Comparison of ENCODE assay signal across 15 cellular contexts in genomic region chr9:137721479-137721878, GRCh38.
DNase-seq lines count a peak whose midpoint lies in the region; ATAC-seq, FAIRE-seq and TF ChIP-seq lines count a peak whose summit lies in the region.
"Had no signal": no experiment of that assay in that cellular context is flagged by ENCODE, and none has a peak within 500 bp of the region (broad histone marks: within the 10 kb centered on the region; RNA-seq: fewer than 3 reads in every experiment).

No MANE protein-coding gene starts in this region.

- no peaks in the 10 kb centered on the region for H3K27me3 Mint-ChIP-seq in activated T-helper 2 cell treated with anti-CD3 and anti-CD28 coated beads, Interferon-gamma antibody, Interleukin-2, Interleukin-4, amounts not matched to agents 10 μg/mL and 5 μg/mL and 100 μg/mL, durations not matched to agents 14 hours and 24 hours and 36 hours (ENCODE audit: low read depth)
- H3K27me3 Mint-ChIP-seq in memory B cell, result no peaks in the 10 kb centered on the region

- peak overlapping the region; percentile 86 for H3K27ac Mint-ChIP-seq in activated T-helper 2 cell treated with anti-CD3 and anti-CD28 coated beads, Interferon-gamma antibody, Interleukin-2, Interleukin-4, amounts not matched to agents 10 μg/mL and 5 μg/mL and 100 μg/mL, durations not matched to agents 14 hours and 24 hours and 36 hours
- H3K27ac Mint-ChIP-seq in memory B cell, result peak overlapping the region; percentile 94
- peak overlapping the region; percentile 92 for H3K27ac Mint-ChIP-seq in stimulated activated effector memory CD8-positive, alpha-beta T cell treated with anti-CD3 and anti-CD28 coated beads, Interleukin-12 subunit alpha, Interleukin-12 subunit beta, amount 100 ng/mL, for 72 hours

- 98% methylated on average over 12 of the region's 12 CpGs for WGBS in HepG2 (ENCODE audit: low lambda C conversion rate)

- H3K36me3 Mint-ChIP-seq in activated T-helper 2 cell treated with anti-CD3 and anti-CD28 coated beads, Interferon-gamma antibody, Interleukin-2, Interleukin-4, amounts not matched to agents 10 μg/mL and 5 μg/mL and 100 μg/mL, durations not matched to agents 14 hours and 24 hours and 36 hours (ENCODE audit: low read depth), result peaks cover 89% of the 10 kb centered on the region
- H3K36me3 Mint-ChIP-seq in memory B cell, result peaks cover 44% of the 10 kb centered on the region
- peaks cover 66% of the 10 kb centered on the region for H3K36me3 Mint-ChIP-seq in stimulated activated effector memory CD8-positive, alpha-beta T cell treated with anti-CD3 and anti-CD28 coated beads, Interleukin-12 subunit alpha, Interleukin-12 subunit beta, amount 100 ng/mL, for 72 hours

- no TSS peak for BruUV-seq in HepG2 (replicated peaks; lab: Mats Ljungman, UMichigan)

- H3K9me3 Mint-ChIP-seq in activated T-helper 2 cell treated with anti-CD3 and anti-CD28 coated beads, Interferon-gamma antibody, Interleukin-2, Interleukin-4, amounts not matched to agents 10 μg/mL and 5 μg/mL and 100 μg/mL, durations not matched to agents 14 hours and 24 hours and 36 hours, result peaks cover 44% of the 10 kb centered on the region
- H3K9me3 Mint-ChIP-seq in memory B cell, result peaks cover 8% of the 10 kb centered on the region
- H3K9me3 Mint-ChIP-seq in stimulated activated effector memory CD8-positive, alpha-beta T cell treated with anti-CD3 and anti-CD28 coated beads, Interleukin-12 subunit alpha, Interleukin-12 subunit beta, amount 100 ng/mL, for 72 hours, result peaks cover 14% of the 10 kb centered on the region

- no peak for TF ChIP-seq POLR2A in HepG2 (IDR thresholded peaks at IDR 0.05; ENCODE audit: insufficient read depth in 1 of 2, low read depth in 2 of 2, low read length in 2 of 2)

- H4K20me1 ChIP-seq in HepG2 (ENCODE audit: insufficient read depth, low read length), result no peaks in the 10 kb centered on the region

- no peak for TF ChIP-seq CTCF in HepG2 (CRISPR knock-in tag; IDR thresholded peaks at IDR 0.05)

- no peak overlapping the region for H3K9ac ChIP-seq in HepG2 (ENCODE audit: insufficient read depth, low read depth, low read length)
- H3K9ac ChIP-seq: GM23248, parathyroid adenoma had no signal

- H3K4me1 Mint-ChIP-seq in activated T-helper 2 cell treated with anti-CD3 and anti-CD28 coated beads, Interferon-gamma antibody, Interleukin-2, Interleukin-4, amounts not matched to agents 10 μg/mL and 5 μg/mL and 100 μg/mL, durations not matched to agents 14 hours and 24 hours and 36 hours (ENCODE audit: low read depth), result peaks cover 12% of the 10 kb centered on the region
- H3K4me1 Mint-ChIP-seq in memory B cell, result peaks cover 27% of the 10 kb centered on the region
- peaks cover 53% of the 10 kb centered on the region for H3K4me1 Mint-ChIP-seq in stimulated activated effector memory CD8-positive, alpha-beta T cell treated with anti-CD3 and anti-CD28 coated beads, Interleukin-12 subunit alpha, Interleukin-12 subunit beta, amount 100 ng/mL, for 72 hours

- in situ Hi-C loops in HepG2 (cut with HindIII; ENCODE audit: extremely low pct_ligation_motif_present, low pct_unique_long_range_greater_than_20kb), result no loop called here

- TF ChIP-seq EP300 in HepG2 (IDR thresholded peaks at IDR 0.05; ENCODE audit: low read depth in 2 of 2, low read length in 2 of 2) (no peak), HepG2 (CRISPR knock-in tag; IDR thresholded peaks at IDR 0.05; ENCODE audit: borderline replicate concordance) (no peak)

- DNase-seq in activated CD4-positive, CD25-positive, alpha-beta regulatory T cell treated with anti-CD3 and anti-CD28 coated beads, Interleukin-2, amount 50 U/mL, for 72 hours, result no peak
- DNase-seq in activated T-helper 2 cell treated with anti-CD3 and anti-CD28 coated beads, Interferon-gamma antibody, Interleukin-2, Interleukin-4, amounts not matched to agents 10 μg/mL and 5 μg/mL and 100 μg/mL, durations not matched to agents 14 hours and 24 hours and 36 hours (ENCODE audit: low spot score), result no peak
- DNase-seq in memory B cell (ENCODE audit: low spot score in 2 of 2), result no peak
- no peak for DNase-seq in stimulated activated effector memory CD8-positive, alpha-beta T cell treated with anti-CD3 and anti-CD28 coated beads, Interleukin-12 subunit alpha, Interleukin-12 subunit beta, amount 100 ng/mL, for 72 hours (ENCODE audit: low spot score in 2 of 2)
- DNase-seq in HepG2 (ENCODE audit: low spot score), result no peak
- DNase-seq in NCI-H345 treated with DMSO at 0.1 percent for 48 hours (lab: John Stamatoyannopoulos, UW; ENCODE audit: unreplicated experiment), result no peak
- DNase-seq in HK-2 (ENCODE audit: unreplicated experiment), result no peak
- DNase-seq: aorta, NCI-H510A had no signal

- FAIRE-seq in HepG2 (lab: Jason Lieb, UNC), result no peak
- FAIRE-seq: D721Med had no signal

- H3K4me2 ChIP-seq in HepG2 (ENCODE audit: low read depth, low read length), result no peak overlapping the region

- intact Hi-C loops in activated T-helper 2 cell treated with anti-CD3 and anti-CD28 coated beads, Interferon-gamma antibody, Interleukin-2, Interleukin-4, amounts not matched to agents 10 μg/mL and 5 μg/mL and 100 μg/mL, durations not matched to agents 14 hours and 24 hours and 36 hours (cut with micrococcal nuclease), result no loop called here
- intact Hi-C loops in HepG2 (cut with micrococcal nuclease; ENCODE audit: unreplicated experiment), result no loop called here

- H3K27me3 ChIP-seq in HepG2 (ENCODE audit: control insufficient read depth in 1 of 2, insufficient read depth in 2 of 2, low read length in 2 of 2), result no peaks in the 10 kb centered on the region

- no peak overlapping the region for H2AFZ ChIP-seq in HepG2 (ENCODE audit: low read length)
- H2AFZ ChIP-seq: GM23248, parathyroid adenoma had no signal

- H3K9me3 ChIP-seq in HepG2 (ENCODE audit: low read length), result no peaks in the 10 kb centered on the region

- peaks cover 6 to 36% of the 10 kb centered on the region in 2 experiments; a peak in 4 of 5 replicates for H3K36me3 ChIP-seq in HepG2 (replicated peaks in 1 of 2; ENCODE audit: control insufficient read depth in 1 of 2, insufficient read depth in 2 of 2, low read length in 2 of 2)

- ATAC-seq in activated CD4-positive, CD25-positive, alpha-beta regulatory T cell treated with anti-CD3 and anti-CD28 coated beads, Interleukin-2, amount 50 U/mL, for 24 hours, result peak; percentile 80 to 88
- no peak for ATAC-seq in memory B cell (ENCODE audit: low read depth)
- peak; percentile 77 for ATAC-seq in stimulated activated effector memory CD8-positive, alpha-beta T cell treated with anti-CD3 and anti-CD28 coated beads, Interleukin-12 subunit alpha, Interleukin-12 subunit beta, amount 100 ng/mL, for 72 hours
- ATAC-seq in HepG2, result no peak
- ATAC-seq: Right ventricle myocardium inferior had no signal

- H3K4me1 ChIP-seq in HepG2 (ENCODE audit: insufficient read depth, low read length), result no peaks in the 10 kb centered on the region
- H3K4me1 ChIP-seq: parathyroid adenoma had no signal

- TF ChIP-seq RAD21 in HepG2 (CRISPR knock-in tag; IDR thresholded peaks at IDR 0.05), result no peak

- POLR2A ChIA-PET in HepG2 (lab: Yijun Ruan, JAX), result no interaction called here

- H3K4me3 ChIP-seq in HepG2 (replicated peaks in 1 of 3; ENCODE audit: insufficient read depth in 1 of 3, low read depth in 2 of 3, low read length in 3 of 3), result no peak overlapping the region
- H3K4me3 ChIP-seq: GM23248 had no signal

- CTCF ChIA-PET in HepG2 (lab: Yijun Ruan, JAX; ENCODE audit: low intra/inter-chr PET ratio, low total read pairs), result no interaction called here

- no peak overlapping the region for H3K4me3 Mint-ChIP-seq in activated T-helper 2 cell treated with anti-CD3 and anti-CD28 coated beads, Interferon-gamma antibody, Interleukin-2, Interleukin-4, amounts not matched to agents 10 μg/mL and 5 μg/mL and 100 μg/mL, durations not matched to agents 14 hours and 24 hours and 36 hours (ENCODE audit: low read depth)
- no peak overlapping the region for H3K4me3 Mint-ChIP-seq in memory B cell
- H3K4me3 Mint-ChIP-seq in stimulated activated effector memory CD8-positive, alpha-beta T cell treated with anti-CD3 and anti-CD28 coated beads, Interleukin-12 subunit alpha, Interleukin-12 subunit beta, amount 100 ng/mL, for 72 hours, result peak overlapping the region; percentile 3

- peaks cover 3% of the 10 kb centered on the region for H3K79me2 ChIP-seq in HepG2 (ENCODE audit: insufficient read depth, low read length)

- no peak overlapping the region for H3K27ac ChIP-seq in HepG2 (ENCODE audit: extremely low read length, insufficient read depth, low read length)
- H3K27ac ChIP-seq: 22Rv1, GM23248, parathyroid adenoma had no signal

TF ChIP-seq in HepG2, 621 proteins besides CTCF, POLR2A, EP300 and RAD21 (continues in another document):
- TF ChIP-seq SRSF4 (IDR thresholded peaks at IDR 0.05; ENCODE audit: low read depth, low read length, poor library complexity, severe bottlenecking) (no peak), JUNB (CRISPR knock-in tag; IDR thresholded peaks at IDR 0.05; ENCODE audit: borderline replicate concordance) (no peak), MED13 (CRISPR knock-in tag; IDR thresholded peaks at IDR 0.05) (no peak), ZNF558 (CRISPR knock-in tag; IDR thresholded peaks at IDR 0.05; ENCODE audit: borderline replicate concordance) (no peak), ZNF34 (CRISPR knock-in tag; IDR thresholded peaks at IDR 0.05; ENCODE audit: borderline replicate concordance) (no peak), RNF2 (conservative IDR thresholded peaks at IDR 0.05; ENCODE audit: low read depth) (no peak)
- TF ChIP-seq, protein P1, sequence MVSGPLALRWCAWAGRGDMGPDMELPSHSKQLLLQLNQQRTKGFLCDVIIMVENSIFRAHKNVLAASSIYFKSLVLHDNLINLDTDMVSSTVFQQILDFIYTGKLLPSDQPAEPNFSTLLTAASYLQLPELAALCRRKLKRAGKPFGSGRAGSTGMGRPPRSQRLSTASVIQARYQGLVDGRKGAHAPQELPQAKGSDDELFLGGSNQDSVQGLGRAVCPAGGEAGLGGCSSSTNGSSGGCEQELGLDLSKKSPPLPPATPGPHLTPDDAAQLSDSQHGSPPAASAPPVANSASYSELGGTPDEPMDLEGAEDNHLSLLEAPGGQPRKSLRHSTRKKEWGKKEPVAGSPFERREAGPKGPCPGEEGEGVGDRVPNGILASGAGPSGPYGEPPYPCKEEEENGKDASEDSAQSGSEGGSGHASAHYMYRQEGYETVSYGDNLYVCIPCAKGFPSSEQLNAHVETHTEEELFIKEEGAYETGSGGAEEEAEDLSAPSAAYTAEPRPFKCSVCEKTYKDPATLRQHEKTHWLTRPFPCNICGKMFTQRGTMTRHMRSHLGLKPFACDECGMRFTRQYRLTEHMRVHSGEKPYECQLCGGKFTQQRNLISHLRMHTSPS (CRISPR knock-in tag; IDR thresholded peaks at IDR 0.05; ENCODE audit: low read depth), result no peak

Comparison
In these comparisons a context has a peak if more than half of its experiments do, and no peak if none do; other contexts are left out.
1. ATAC-seq: peak in activated CD4-positive, CD25-positive, alpha-beta regulatory T cell treated with anti-CD3 and anti-CD28 coated beads, Interleukin-2, amount 50 U/mL, for 24 hours (2 of 2) and stimulated activated effector memory CD8-positive, alpha-beta T cell treated with anti-CD3 and anti-CD28 coated beads, Interleukin-12 subunit alpha, Interleukin-12 subunit beta, amount 100 ng/mL, for 72 hours (single experiment); none in memory B cell (single experiment) and HepG2 (single experiment).
2. Peak in every context shown above with its lines, with median percentiles within 50 percentile points of each other: H3K27ac Mint-ChIP-seq.